ENCODE assay signal across 11 cellular contexts in genomic region chr14:59262717-59263469, GRCh38.
DNase-seq lines count a peak whose midpoint lies in the region; ATAC-seq and TF ChIP-seq lines count a peak whose summit lies in the region.
"Had no signal": no experiment of that assay in that cellular context is flagged by ENCODE, and none has a peak within 500 bp of the region (broad histone marks: within the 10 kb centered on the region; RNA-seq: fewer than 3 reads in every experiment).

No MANE protein-coding gene starts in this region.

- H3K4me3 ChIP-seq in GM12865 (ENCODE audit: low read depth, low read length) (no peak overlapping the region), epithelial cell of proximal tubule (ENCODE audit: low read depth, low read length) (no peak overlapping the region)

- DNase-seq in GM12865 (ENCODE audit: low read depth) = no peak
- DNase-seq in NCI-H748 treated with DMSO at 0.1 percent for 48 hours (lab: John Stamatoyannopoulos, UW) = peak; percentile 74
- DNase-seq in epithelial cell of proximal tubule (ENCODE audit: low read depth) = no peak
- peak; percentile 4 for DNase-seq in neural crest cell (ENCODE audit: low read depth, low spot score)
- DNase-seq in stimulated activated naive CD8-positive, alpha-beta T cell treated with anti-CD3 and anti-CD28 coated beads, Interleukin-15, Interleukin-2, amounts not matched to agents 100 U/mL and 50 U/mL, for 24 hours = no peak
- DNase-seq in activated T-cell treated with anti-CD3 and anti-CD28 coated beads, Interleukin-2, amount 50 U/mL, for 1 hour = no peak
- no peak for DNase-seq in T-cell
- DNase-seq: activated CD4-positive, alpha-beta memory T cell treated with anti-CD3 and anti-CD28 coated beads for 36 hours; aorta; hippocampal formation had no signal

- no peak for ATAC-seq in HG03108 (IDR thresholded peaks at IDR 0.05; ENCODE audit: unreplicated experiment)
- ATAC-seq in stimulated activated naive CD8-positive, alpha-beta T cell treated with anti-CD3 and anti-CD28 coated beads, Interleukin-15, Interleukin-2, amounts not matched to agents 100 U/mL and 50 U/mL, for 24 hours = no peak
- ATAC-seq in T-cell (replicated peaks in 1 of 4) = no peak

- H3K4me3 Mint-ChIP-seq in neural crest cell (no peak overlapping the region), T-cell (no peak overlapping the region)
- H3K4me3 Mint-ChIP-seq: activated CD4-positive, alpha-beta memory T cell treated with anti-CD3 and anti-CD28 coated beads for 36 hours had no signal

- H3K27ac Mint-ChIP-seq in neural crest cell (ENCODE audit: unreplicated experiment) (peak overlapping the region; percentile 59), T-cell (no peak overlapping the region)
- H3K27ac Mint-ChIP-seq: activated CD4-positive, alpha-beta memory T cell treated with anti-CD3 and anti-CD28 coated beads for 36 hours had no signal

- H3K9me3 Mint-ChIP-seq in neural crest cell = peaks cover 2% of the 10 kb centered on the region
- H3K9me3 Mint-ChIP-seq in T-cell = no peaks in the 10 kb centered on the region
- H3K9me3 Mint-ChIP-seq: activated CD4-positive, alpha-beta memory T cell treated with anti-CD3 and anti-CD28 coated beads for 36 hours had no signal

- peaks cover 6% of the 10 kb centered on the region for H3K4me1 Mint-ChIP-seq in neural crest cell
- H3K4me1 Mint-ChIP-seq in T-cell = peaks cover 2 to 13% (median 9%) of the 10 kb centered on the region in 3 donors

- POLR2A ChIA-PET in T-cell (lab: Charles Lee) = no interaction called here

- H3K36me3 Mint-ChIP-seq in neural crest cell (ENCODE audit: low read depth) (peaks cover 15% of the 10 kb centered on the region), T-cell (peaks cover 53% of the 10 kb centered on the region)

- peak; percentile 15 for TF ChIP-seq CTCF in GM12865 (IDR thresholded peaks at IDR 0.05; ENCODE audit: insufficient read depth, low read depth, low read length, missing control alignments)
- TF ChIP-seq CTCF in epithelial cell of proximal tubule (conservative IDR thresholded peaks at IDR 0.05; ENCODE audit: low read depth, low read length) = peak; percentile 31
- peak; percentile 59 for TF ChIP-seq CTCF in neural crest cell (conservative IDR thresholded peaks at IDR 0.05)

- CTCF ChIA-PET in T-cell (lab: Charles Lee) = no interaction called here

- H3K27me3 Mint-ChIP-seq in neural crest cell (ENCODE audit: low read depth) (no peaks in the 10 kb centered on the region), T-cell (no peaks in the 10 kb centered on the region)
- H3K27me3 Mint-ChIP-seq: activated CD4-positive, alpha-beta memory T cell treated with anti-CD3 and anti-CD28 coated beads for 36 hours had no signal

Comparison
In these comparisons a context has a peak if more than half of its experiments do, and no peak if none do; other contexts are left out.
1. DNase-seq: peak in NCI-H748 treated with DMSO at 0.1 percent for 48 hours (single experiment) and neural crest cell (single experiment); none in GM12865 (single experiment), epithelial cell of proximal tubule (single experiment), stimulated activated naive CD8-positive, alpha-beta T cell treated with anti-CD3 and anti-CD28 coated beads, Interleukin-15, Interleukin-2, amounts not matched to agents 100 U/mL and 50 U/mL, for 24 hours (single experiment), activated T-cell treated with anti-CD3 and anti-CD28 coated beads, Interleukin-2, amount 50 U/mL, for 1 hour (single experiment) and T-cell (0 of 34).
2. Peak in every context shown above with its lines, with median percentiles within 50 percentile points of each other: CTCF ChIP-seq.